8 cellular contexts compared by ENCODE assay signal in genomic region chr19:39411832-39412099, GRCh38. TPM values are rescaled to one million over a fixed set of nuclear protein-coding genes. Genes with fewer than 3 reads are reported as not detected.
DNase-seq lines count a peak whose midpoint lies in the region; ATAC-seq and TF ChIP-seq lines count a peak whose summit lies in the region.

No MANE protein-coding gene starts in this region.

- peaks cover 54% of the 10 kb centered on the region for H4K20me1 ChIP-seq in BLaER1

- peaks cover 60% of the 10 kb centered on the region for H3K4me1 ChIP-seq in BLaER1
- peaks cover 31% of the 10 kb centered on the region for H3K4me1 ChIP-seq in lower lobe of right lung

- TF ChIP-seq CTCF in lower lobe of right lung (IDR thresholded peaks at IDR 0.05), result peak; percentile 94

- peak overlapping the region; percentile 100 for H3K4me2 ChIP-seq in BLaER1

- peaks cover 35% of the 10 kb centered on the region for H3K36me3 ChIP-seq in BLaER1
- H3K36me3 ChIP-seq in lower lobe of right lung, result peaks cover 16% of the 10 kb centered on the region

- H3K9me3 ChIP-seq in BLaER1 (no peaks in the 10 kb centered on the region), lower lobe of right lung (no peaks in the 10 kb centered on the region)

- DNase-seq in NCI-H748 (lab: John Stamatoyannopoulos, UW; ENCODE audit: unreplicated experiment), result peak; percentile 94
- DNase-seq in activated CD4-positive, alpha-beta T cell treated with anti-CD3 and anti-CD28 coated beads, Interleukin-2, amount 50 U/mL, for 4 hours, result peak; percentile 92 to 94
- DNase-seq in dermis microvascular lymphatic vessel endothelial cell (ENCODE audit: low read depth in 2 of 2), result peak; percentile 86 to 92
- DNase-seq in lower lobe of right lung, result peak; percentile 94
- peak; percentile 79 to 86 (median 85) for DNase-seq in stimulated activated CD4-positive, alpha-beta T cell treated with anti-CD3 and anti-CD28 coated beads, TNF-alpha, amount 100 ng/mL, for 1 hour (ENCODE audit: low read depth in 3 of 3, low spot score in 1 of 3)

- intact Hi-C loops in lower lobe of right lung (cut with DNase I), result no loop called here

- H3K27me3 ChIP-seq in BLaER1 (no peaks in the 10 kb centered on the region), lower lobe of right lung (ENCODE audit: low read depth) (no peaks in the 10 kb centered on the region)

- H3K27ac ChIP-seq in BLaER1 (peak overlapping the region; percentile 94), lower lobe of right lung (peak overlapping the region; percentile 100)

- H3K9ac ChIP-seq in BLaER1, result peak overlapping the region; percentile 93

- peak overlapping the region; percentile 96 for H3K4me3 ChIP-seq in BLaER1
- peak overlapping the region; percentile 97 for H3K4me3 ChIP-seq in lower lobe of right lung

- ATAC-seq in GM19438 (IDR thresholded peaks at IDR 0.05; ENCODE audit: low read depth, unreplicated experiment) (peak; percentile 27), HG03558 (IDR thresholded peaks at IDR 0.05; ENCODE audit: extremely low read depth, unreplicated experiment) (peak; percentile 15), lower lobe of right lung (peak; percentile 25 to 40)

RNA-seq across cellular contexts. Expression of gene PLEKHG2, which starts 0.7 kb away (rescaled TPM):
- total RNA-seq in dermis microvascular lymphatic vessel endothelial cell, result 10.5 and 16.9 TPM in 2 replicates
- 24.7 TPM for total RNA-seq in lower lobe of right lung

RNA-seq across cellular contexts. Expression of gene ZFP36, which starts 5.1 kb away (rescaled TPM):
- total RNA-seq in dermis microvascular lymphatic vessel endothelial cell, result 0.64 and 1.8 TPM in 2 replicates
- 208 TPM for total RNA-seq in lower lobe of right lung

RNA-seq across cellular contexts. Expression of gene MED29, which starts 20.6 kb away (rescaled TPM):
- total RNA-seq in dermis microvascular lymphatic vessel endothelial cell (11.6 and 17.3 TPM in 2 replicates), lower lobe of right lung (33.1 TPM)

RNA-seq across cellular contexts. Expression of gene PAF1, which starts 20.9 kb away (rescaled TPM):
- 23.4 and 24.9 TPM in 2 replicates for total RNA-seq in dermis microvascular lymphatic vessel endothelial cell
- total RNA-seq in lower lobe of right lung, result 33.7 TPM

RNA-seq across cellular contexts. Expression of gene RPS16, which starts 24.0 kb away (rescaled TPM):
- total RNA-seq in dermis microvascular lymphatic vessel endothelial cell, result 117 and 133 TPM in 2 replicates
- total RNA-seq in lower lobe of right lung, result 1,586 TPM

Comparison
In these comparisons a context has a peak if more than half of its experiments do, and no peak if none do; other contexts are left out.
1. Peak in every context shown above with its lines: DNase-seq, ATAC-seq, H3K4me3 ChIP-seq and H3K27ac ChIP-seq.
2. RNA of gene ZFP36, which starts 5.1 kb away (total RNA-seq): 208 TPM in lower lobe of right lung (single experiment); 0.64 to 1.8 TPM in dermis microvascular lymphatic vessel endothelial cell; every median in the first group is over 10 times any median in the second.